Comparison of ENCODE assay signal across 9 cellular contexts in the genomic region with DNA sequence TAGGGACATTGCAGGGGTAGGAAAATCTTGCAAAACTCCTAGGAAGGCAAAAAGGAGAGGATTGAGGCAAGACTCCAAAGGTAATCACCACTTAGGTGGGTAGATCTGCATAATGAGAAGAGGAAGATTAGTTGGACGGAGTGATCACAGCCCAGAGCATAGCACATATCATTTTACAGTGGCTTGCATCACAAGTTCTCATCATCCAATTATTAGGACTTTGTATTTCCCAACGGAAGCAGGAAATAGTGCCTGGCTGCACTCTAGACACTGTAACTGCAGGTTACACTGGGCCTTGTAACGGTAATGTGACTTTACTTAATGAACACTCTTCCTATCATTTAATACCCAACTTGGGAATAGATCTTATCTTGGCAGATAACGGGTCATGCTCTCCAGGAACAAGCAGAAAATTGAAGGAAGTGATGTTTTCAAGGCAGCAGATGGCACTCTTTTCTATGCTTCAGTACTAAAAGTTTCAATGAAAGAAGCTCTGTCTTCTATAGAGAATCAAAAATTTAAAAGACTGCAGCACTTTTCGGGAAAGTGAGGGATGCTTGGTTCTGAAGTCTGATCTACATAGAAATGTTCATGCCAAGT.
A peak's percentile ranks its signal among the peaks of the same experiment; 100 is the strongest.
DNase-seq lines count a peak whose midpoint lies in the region; FAIRE-seq and TF ChIP-seq lines count a peak whose summit lies in the region.
"Had no signal": no experiment of that assay in that cellular context is flagged by ENCODE, and none has a peak within 500 bp of the region (broad histone marks: within the 10 kb centered on the region; RNA-seq: fewer than 3 reads in every experiment).

No MANE protein-coding gene starts in this region.

- DNase-seq in GM12892 (ENCODE audit: insufficient read length) (no peak), NCI-H146 treated with DMSO at 0.1 percent for 48 hours (lab: John Stamatoyannopoulos, UW; ENCODE audit: unreplicated experiment) (peak; percentile 64), astrocyte of the spinal cord (ENCODE audit: low read depth, low spot score) (peak; percentile 22), neural crest cell (ENCODE audit: low read depth, low spot score) (no peak), D341Med (ENCODE audit: low spot score) (no peak), small intestine (no peak), HK-2 (ENCODE audit: unreplicated experiment) (no peak)
- DNase-seq: activated T-cell treated with anti-CD3 and anti-CD28 coated beads for 4 hours, NCI-H1048 had no signal

- H3K27ac Mint-ChIP-seq in neural crest cell (ENCODE audit: unreplicated experiment): no peak overlapping the region

- FAIRE-seq in GM12892 (lab: Jason Lieb, UNC) (peak; percentile 44), small intestine (lab: Jason Lieb, UNC) (no peak)

- H3K4me3 ChIP-seq in astrocyte of the spinal cord (ENCODE audit: low read depth, low read length): no peak overlapping the region
- H3K4me3 ChIP-seq in small intestine (ENCODE audit: low read depth in 1 of 2, low read length in 2 of 2): no peak overlapping the region

- no peaks in the 10 kb centered on the region for H3K36me3 Mint-ChIP-seq in neural crest cell (ENCODE audit: low read depth)

- WGBS in small intestine, 3 donors: 19 to 37% (median 27%) methylated on average over 5 of the region's 5 CpGs

- no peak overlapping the region for H3K4me3 Mint-ChIP-seq in neural crest cell

- H3K36me3 ChIP-seq in small intestine (ENCODE audit: control insufficient read depth in 2 of 2, insufficient read depth in 2 of 2, low read length in 2 of 2): no peaks in the 10 kb centered on the region

- no peak overlapping the region for H3K27ac ChIP-seq in small intestine (ENCODE audit: low read depth in 1 of 2, low read length in 1 of 2)

- no peaks in the 10 kb centered on the region for H3K9me3 ChIP-seq in small intestine (ENCODE audit: control insufficient read depth, low read depth)

- H3K9me3 Mint-ChIP-seq in neural crest cell: no peaks in the 10 kb centered on the region

- H3K4me1 Mint-ChIP-seq in neural crest cell: no peaks in the 10 kb centered on the region

- no peaks in the 10 kb centered on the region for H3K27me3 ChIP-seq in small intestine (ENCODE audit: control insufficient read depth in 2 of 2, insufficient read depth in 2 of 2, low read length in 2 of 2)

- TF ChIP-seq CTCF in astrocyte of the spinal cord (IDR thresholded peaks at IDR 0.05; ENCODE audit: low read depth, low read length) (peak; percentile 22), neural crest cell (conservative IDR thresholded peaks at IDR 0.05) (peak; percentile 48)

- H3K27me3 Mint-ChIP-seq in neural crest cell (ENCODE audit: low read depth): no peaks in the 10 kb centered on the region

- in situ Hi-C loops in astrocyte of the spinal cord (cut with HindIII; ENCODE audit: low sequenced_read_pairs): no loop called here

- no peak for TF ChIP-seq POLR2A in GM12892 (IDR thresholded peaks at IDR 0.05; ENCODE audit: low read depth, low read length)

- H3K4me1 ChIP-seq in small intestine (ENCODE audit: control insufficient read depth in 2 of 2, insufficient read depth in 1 of 2, low read depth in 1 of 2, low read length in 1 of 2): no peaks in the 10 kb centered on the region

Comparison
In these comparisons a context has a peak if more than half of its experiments do, and no peak if none do; other contexts are left out.
1. DNase-seq: peak in NCI-H146 treated with DMSO at 0.1 percent for 48 hours (single experiment) and astrocyte of the spinal cord (single experiment); none in GM12892 (single experiment), neural crest cell (single experiment), D341Med (single experiment), small intestine (single experiment) and HK-2 (single experiment).